15 cellular contexts compared by ENCODE assay signal in the genomic region with DNA sequence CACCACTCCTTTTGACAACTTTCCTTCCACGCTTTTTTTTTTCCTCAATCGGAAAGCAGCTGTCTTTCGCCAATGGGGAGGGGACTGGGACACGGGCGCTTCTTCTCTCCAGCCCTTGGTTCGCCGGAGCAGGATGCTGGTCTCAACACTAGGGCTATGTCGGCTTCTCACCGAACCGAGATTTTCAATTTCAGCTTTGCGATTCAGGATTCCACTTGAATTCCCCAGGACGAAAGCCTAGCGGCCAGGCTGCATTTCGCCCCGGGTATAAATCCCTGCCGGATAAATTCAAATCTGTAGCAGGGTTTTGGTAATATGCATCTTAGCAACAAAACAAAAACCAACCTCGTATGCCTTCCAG. TPM values are rescaled to one million over a fixed set of nuclear protein-coding genes. Genes with fewer than 3 reads are reported as not detected.
DNase-seq lines count a peak whose midpoint lies in the region; ATAC-seq, FAIRE-seq and TF ChIP-seq lines count a peak whose summit lies in the region.
"Had no signal": no experiment of that assay in that cellular context is flagged by ENCODE, and none has a peak within 500 bp of the region (broad histone marks: within the 10 kb centered on the region; RNA-seq: fewer than 3 reads in every experiment).

No MANE protein-coding gene starts in this region.

- ATAC-seq in natural killer cell treated with Interleukin-12 subunit alpha and Interleukin-12 subunit beta and Interleukin-15 and Interleukin-18, amount 100 ng/mL, for 72 hours, result no peak
- ATAC-seq in natural killer cell (no peak), SK-N-SH treated with all-trans-retinoic acid at 6 μM for 48 hours (peak; percentile 24), GM21576 (IDR thresholded peaks at IDR 0.05; ENCODE audit: unreplicated experiment) (no peak)

- peaks cover under 1% of the 10 kb centered on the region for H3K36me3 Mint-ChIP-seq in natural killer cell treated with Interleukin-12 subunit alpha and Interleukin-12 subunit beta and Interleukin-15 and Interleukin-18, amount 100 ng/mL, for 72 hours
- H3K36me3 Mint-ChIP-seq in natural killer cell (peaks cover 18% of the 10 kb centered on the region), type B pancreatic cell (no peaks in the 10 kb centered on the region)

- peaks cover 54 to 80% of the 10 kb centered on the region in 2 donors for H3K27me3 Mint-ChIP-seq in natural killer cell treated with Interleukin-12 subunit alpha and Interleukin-12 subunit beta and Interleukin-15 and Interleukin-18, amount 100 ng/mL, for 72 hours
- H3K27me3 Mint-ChIP-seq in natural killer cell (ENCODE audit: low read depth in 2 of 2), result peaks cover 58 to 83% of the 10 kb centered on the region in 2 donors
- peaks cover 95% of the 10 kb centered on the region for H3K27me3 Mint-ChIP-seq in type B pancreatic cell

- intact Hi-C loops in natural killer cell (cut with micrococcal nuclease), result no loop called here

- peaks cover 5% of the 10 kb centered on the region in 2 donors for H3K4me1 Mint-ChIP-seq in natural killer cell treated with Interleukin-12 subunit alpha and Interleukin-12 subunit beta and Interleukin-15 and Interleukin-18, amount 100 ng/mL, for 72 hours (ENCODE audit: low read depth in 2 of 2)
- H3K4me1 Mint-ChIP-seq in natural killer cell, result peaks cover 7 to 11% of the 10 kb centered on the region in 2 donors
- peaks cover 7% of the 10 kb centered on the region for H3K4me1 Mint-ChIP-seq in type B pancreatic cell (ENCODE audit: unreplicated experiment)

- POLR2A ChIA-PET in GM10248 (lab: Yijun Ruan, JAX), result no interaction called here

- FAIRE-seq in GM12891 (lab: Jason Lieb, UNC), result no peak
- FAIRE-seq: frontal cortex, pancreas had no signal

- CTCF ChIA-PET in GM10248 (lab: Yijun Ruan, JAX), result no interaction called here

- peaks cover under 1% of the 10 kb centered on the region for H3K9me3 Mint-ChIP-seq in natural killer cell treated with Interleukin-12 subunit alpha and Interleukin-12 subunit beta and Interleukin-15 and Interleukin-18, amount 100 ng/mL, for 72 hours
- H3K9me3 Mint-ChIP-seq in natural killer cell (no peaks in the 10 kb centered on the region), type B pancreatic cell (no peaks in the 10 kb centered on the region)

- TF ChIP-seq POLR2A in GM12891 (IDR thresholded peaks at IDR 0.05; ENCODE audit: low read depth, low read length), result no peak

- peak overlapping the region; percentile 20 for H3K4me3 Mint-ChIP-seq in natural killer cell treated with Interleukin-12 subunit alpha and Interleukin-12 subunit beta and Interleukin-15 and Interleukin-18, amount 100 ng/mL, for 72 hours
- no peak overlapping the region for H3K4me3 Mint-ChIP-seq in natural killer cell
- peak overlapping the region; percentile 74 for H3K4me3 Mint-ChIP-seq in type B pancreatic cell
- H3K4me3 Mint-ChIP-seq: stimulated activated naive CD8-positive, alpha-beta T cell treated with anti-CD3 and anti-CD28 coated beads, Interleukin-15, Interleukin-2, amounts not matched to agents 100 ng/mL and 50 ng/mL, for 24 hours had no signal

- no peak for DNase-seq in natural killer cell treated with Interleukin-12 subunit alpha and Interleukin-12 subunit beta and Interleukin-15 and Interleukin-18, amount 100 ng/mL, for 72 hours (ENCODE audit: low spot score)
- DNase-seq in natural killer cell (no peak), iPS-NIHi7 (ENCODE audit: extremely low spot score) (peak; percentile 34), type B pancreatic cell (ENCODE audit: extremely low spot score, unreplicated experiment) (no peak), GM12891 (ENCODE audit: insufficient read length, low spot score) (no peak), GM10248 (ENCODE audit: extremely low spot score) (no peak)
- DNase-seq: effector CD4-positive, alpha-beta T cell; GM23248; NCI-H187 had no signal

- H3K27ac Mint-ChIP-seq in natural killer cell treated with Interleukin-12 subunit alpha and Interleukin-12 subunit beta and Interleukin-15 and Interleukin-18, amount 100 ng/mL, for 72 hours, result no peak overlapping the region
- no peak overlapping the region for H3K27ac Mint-ChIP-seq in natural killer cell
- H3K27ac Mint-ChIP-seq in type B pancreatic cell, result no peak overlapping the region
- H3K27ac Mint-ChIP-seq: stimulated activated naive CD8-positive, alpha-beta T cell treated with anti-CD3 and anti-CD28 coated beads, Interleukin-15, Interleukin-2, amounts not matched to agents 100 ng/mL and 50 ng/mL, for 24 hours had no signal

- TF ChIP-seq CTCF in natural killer cell (IDR thresholded peaks at IDR 0.05) (no peak), type B pancreatic cell (conservative IDR thresholded peaks at IDR 0.05) (peak; percentile 39), GM10248 (IDR thresholded peaks at IDR 0.05; ENCODE audit: control extremely low read depth, extremely low read depth, low read depth, missing control alignments) (no peak)

TF ChIP-seq in SK-N-SH treated with all-trans-retinoic acid at 6 μM for 48 hours, 23 proteins besides CTCF, POLR2A, EP300 and RAD21:
- TF ChIP-seq GLIS3 (CRISPR knock-in tag; IDR thresholded peaks at IDR 0.05) (no peak), OSR1 (CRISPR knock-in tag; IDR thresholded peaks at IDR 0.05) (no peak)
- TF ChIP-seq, protein P1, sequence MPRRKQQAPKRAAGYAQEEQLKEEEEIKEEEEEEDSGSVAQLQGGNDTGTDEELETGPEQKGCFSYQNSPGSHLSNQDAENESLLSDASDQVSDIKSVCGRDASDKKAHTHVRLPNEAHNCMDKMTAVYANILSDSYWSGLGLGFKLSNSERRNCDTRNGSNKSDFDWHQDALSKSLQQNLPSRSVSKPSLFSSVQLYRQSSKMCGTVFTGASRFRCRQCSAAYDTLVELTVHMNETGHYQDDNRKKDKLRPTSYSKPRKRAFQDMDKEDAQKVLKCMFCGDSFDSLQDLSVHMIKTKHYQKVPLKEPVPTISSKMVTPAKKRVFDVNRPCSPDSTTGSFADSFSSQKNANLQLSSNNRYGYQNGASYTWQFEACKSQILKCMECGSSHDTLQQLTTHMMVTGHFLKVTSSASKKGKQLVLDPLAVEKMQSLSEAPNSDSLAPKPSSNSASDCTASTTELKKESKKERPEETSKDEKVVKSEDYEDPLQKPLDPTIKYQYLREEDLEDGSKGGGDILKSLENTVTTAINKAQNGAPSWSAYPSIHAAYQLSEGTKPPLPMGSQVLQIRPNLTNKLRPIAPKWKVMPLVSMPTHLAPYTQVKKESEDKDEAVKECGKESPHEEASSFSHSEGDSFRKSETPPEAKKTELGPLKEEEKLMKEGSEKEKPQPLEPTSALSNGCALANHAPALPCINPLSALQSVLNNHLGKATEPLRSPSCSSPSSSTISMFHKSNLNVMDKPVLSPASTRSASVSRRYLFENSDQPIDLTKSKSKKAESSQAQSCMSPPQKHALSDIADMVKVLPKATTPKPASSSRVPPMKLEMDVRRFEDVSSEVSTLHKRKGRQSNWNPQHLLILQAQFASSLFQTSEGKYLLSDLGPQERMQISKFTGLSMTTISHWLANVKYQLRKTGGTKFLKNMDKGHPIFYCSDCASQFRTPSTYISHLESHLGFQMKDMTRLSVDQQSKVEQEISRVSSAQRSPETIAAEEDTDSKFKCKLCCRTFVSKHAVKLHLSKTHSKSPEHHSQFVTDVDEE (CRISPR knock-in tag; IDR thresholded peaks at IDR 0.05), result no peak

TF ChIP-seq in GM12891, 5 proteins besides CTCF, POLR2A, EP300 and RAD21:
- TF ChIP-seq POU2F2 (IDR thresholded peaks at IDR 0.05; ENCODE audit: low read depth, low read length) (no peak), PAX5 (IDR thresholded peaks at IDR 0.05; ENCODE audit: insufficient read depth, low read length, severe bottlenecking) (no peak), POLR2AphosphoS5 (IDR thresholded peaks at IDR 0.05; ENCODE audit: low read depth, low read length) (no peak), SPI1 (IDR thresholded peaks at IDR 0.05; ENCODE audit: low read depth, low read length) (no peak), TAF1 (IDR thresholded peaks at IDR 0.05; ENCODE audit: low read depth, low read length) (no peak)
TF ChIP-seq in GM12891: peak in this region for 0.

RNA-seq across cellular contexts. Expression of gene POU4F1, which starts 7.9 kb away (rescaled TPM):
- 1 to 10 TPM; 1.1 to 1.4 TPM for total RNA-seq in natural killer cell treated with Interleukin-12 subunit alpha and Interleukin-12 subunit beta and Interleukin-15 and Interleukin-18, amount 100 ng/mL, for 72 hours
- total RNA-seq in natural killer cell, result under 1 TPM in 1 of 3 donors, not detected in 2; 0.10 TPM
- 0.93 and 5.4 TPM in 2 replicates for total RNA-seq in type B pancreatic cell (ENCODE audit: low replicate concordance)
- 0.12 TPM for polyA plus RNA-seq in GM12891 (2012; ENCODE audit: low read depth, missing spikeins)
- total RNA-seq: GM23248, left lobe of liver had no signal
- polyA plus RNA-seq: GM23248 had no signal
